Comparison of ENCODE assay signal across 8 cellular contexts in genomic region chr14:36604757-36605505, GRCh38. TPM values are rescaled to one million over a fixed set of nuclear protein-coding genes. Genes with fewer than 3 reads are reported as not detected.
DNase-seq lines count a peak whose midpoint lies in the region; ATAC-seq and TF ChIP-seq lines count a peak whose summit lies in the region.

No MANE protein-coding gene starts in this region.

- H3K4me3 ChIP-seq in lower lobe of right lung, result no peak overlapping the region
- no peak overlapping the region for H3K4me3 ChIP-seq in uterus

- TF ChIP-seq CTCF in lower lobe of right lung (IDR thresholded peaks at IDR 0.05), result peak; percentile 81
- peak in 3 of 4 experiments; percentile 39 to 58 (median 53) for TF ChIP-seq CTCF in uterus (IDR thresholded peaks at IDR 0.05)

- H3K27me3 ChIP-seq in lower lobe of right lung (ENCODE audit: low read depth) (no peaks in the 10 kb centered on the region), uterus (peaks cover 0 to 4% of the 10 kb centered on the region in 2 donors)

- peak; percentile 45 for DNase-seq in stimulated activated CD4-positive, alpha-beta T cell treated with anti-CD3 and anti-CD28 coated beads, Interleukin-15, amount 100 ng/mL, for 24 hours
- DNase-seq in stimulated activated CD4-positive, alpha-beta T cell treated with anti-CD3 and anti-CD28 coated beads, Interleukin-4, amount 100 ng/mL, for 1 hour, result no peak
- DNase-seq in NCI-H1048 (lab: John Stamatoyannopoulos, UW) (peak; percentile 58), RPMI8226 (peak; percentile 52), dedifferentiated amniotic fluid mesenchymal stem cell (ENCODE audit: extremely low spot score) (peak; percentile 88), lower lobe of right lung (no peak), uterus (no peak)

- no peaks in the 10 kb centered on the region for H3K36me3 ChIP-seq in lower lobe of right lung
- no peaks in the 10 kb centered on the region for H3K36me3 ChIP-seq in uterus

- H3K4me1 ChIP-seq in lower lobe of right lung (no peaks in the 10 kb centered on the region), uterus (no peaks in the 10 kb centered on the region)

- no peaks in the 10 kb centered on the region for H3K9me3 ChIP-seq in lower lobe of right lung
- no peaks in the 10 kb centered on the region for H3K9me3 ChIP-seq in uterus

- H3K27ac ChIP-seq in lower lobe of right lung, result no peak overlapping the region
- H3K27ac ChIP-seq in uterus, result no peak overlapping the region

- ATAC-seq in HG02610 (IDR thresholded peaks at IDR 0.05; ENCODE audit: unreplicated experiment), result peak; percentile 80
- ATAC-seq in lower lobe of right lung, result peak; percentile 82 to 91

- intact Hi-C loops in lower lobe of right lung (cut with DNase I) (no loop called here), uterus (cut with DNase I; ENCODE audit: low total_unique reads) (no loop called here)

- no peak for TF ChIP-seq POLR2A in uterus (IDR thresholded peaks at IDR 0.05)

RNA-seq across cellular contexts. Expression of gene NKX2-8, which starts 22.5 kb away (rescaled TPM):
- total RNA-seq in lower lobe of right lung (1.2 TPM), uterus (under 1 TPM in 1 of 4 donors, not detected in 3; 0.46 TPM)

RNA-seq across cellular contexts. Expression of gene PAX9, which starts 56.7 kb away (rescaled TPM):
- 1.0 TPM for total RNA-seq in lower lobe of right lung
- total RNA-seq in uterus, result under 1 TPM in 3 of 4 donors, not detected in 1; 0.26 to 0.98 (median 0.29) TPM

Comparison
In these comparisons a context has a peak if more than half of its experiments do, and no peak if none do; other contexts are left out.
1. DNase-seq: peak in stimulated activated CD4-positive, alpha-beta T cell treated with anti-CD3 and anti-CD28 coated beads, Interleukin-15, amount 100 ng/mL, for 24 hours (single experiment), NCI-H1048 (single experiment), RPMI8226 (single experiment) and dedifferentiated amniotic fluid mesenchymal stem cell (single experiment); none in stimulated activated CD4-positive, alpha-beta T cell treated with anti-CD3 and anti-CD28 coated beads, Interleukin-4, amount 100 ng/mL, for 1 hour (single experiment), lower lobe of right lung (single experiment) and uterus (0 of 2).